In the genomic region with DNA sequence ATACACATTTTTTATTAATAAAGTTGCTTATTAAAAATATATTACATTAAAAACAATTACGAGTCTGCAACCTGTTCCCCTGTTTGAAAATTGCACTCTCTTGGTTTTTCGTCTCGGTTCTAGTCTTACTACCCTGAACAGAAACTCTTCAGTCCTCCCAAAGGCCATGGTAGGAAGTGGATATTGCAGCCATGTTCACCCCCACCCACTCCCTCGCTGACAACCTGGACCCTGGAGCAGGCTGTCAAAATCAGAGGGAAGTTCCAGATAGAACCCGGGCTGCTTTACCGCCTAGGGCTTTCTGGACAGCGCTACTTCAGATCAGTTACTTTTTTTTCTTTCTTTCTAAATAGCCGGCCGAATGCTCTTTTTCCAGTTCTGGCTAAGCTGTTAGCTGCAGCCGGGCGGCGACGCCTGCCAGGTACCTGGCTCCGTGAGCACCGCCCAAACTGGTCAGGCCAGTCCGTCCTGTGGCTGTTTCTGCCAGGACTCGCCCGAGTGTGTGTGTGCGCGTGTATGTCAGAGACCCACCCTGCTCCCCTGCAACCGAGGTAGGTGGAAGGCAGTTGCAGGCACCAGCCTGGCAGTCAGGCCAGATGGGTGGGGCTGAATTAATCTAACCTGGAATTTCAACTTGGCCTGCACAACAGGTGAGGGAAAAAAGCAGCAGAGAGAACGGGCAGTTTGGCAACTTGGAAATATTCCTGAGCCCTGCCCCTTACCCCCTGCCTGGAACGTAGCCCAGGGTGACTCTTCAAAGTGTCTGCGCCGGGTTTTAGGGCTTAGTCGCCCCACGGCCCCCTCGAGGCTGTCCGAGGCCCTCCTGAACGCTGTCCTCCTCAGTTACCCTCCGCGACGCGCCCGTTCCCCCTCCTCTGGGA, we compare ENCODE assay signal across 8 cellular contexts. TPM values are rescaled to one million over a fixed set of nuclear protein-coding genes. Genes with fewer than 3 reads are reported as not detected.
DNase-seq lines count a peak whose midpoint lies in the region; ATAC-seq and TF ChIP-seq lines count a peak whose summit lies in the region.

No MANE protein-coding gene starts in this region.

- intact Hi-C loops in activated CD4-positive, alpha-beta T cell treated with anti-CD3 and anti-CD28 coated beads for 36 hours (cut with DNase I, micrococcal nuclease): loop anchor here (1.0 to 10.0 kb wide), 5 partner anchors 21 to 247 kb away; a partner anchor contains a TSS

- DNase-seq in activated CD4-positive, alpha-beta T cell treated with anti-CD3 and anti-CD28 coated beads for 36 hours: peak; percentile 51
- DNase-seq in activated CD4-positive, alpha-beta T cell treated with anti-CD3 and anti-CD28 coated beads, Interleukin-2, amount 50 U/mL, for 1 hour: no peak
- peak; percentile 34 to 72 for DNase-seq in NCI-H2081 (lab: John Stamatoyannopoulos, UW)
- DNase-seq in astrocyte of the spinal cord (ENCODE audit: low read depth, low spot score): no peak
- DNase-seq in left kidney (ENCODE audit: low read depth, low spot score): peak; percentile 91
- DNase-seq in substantia nigra (lab: John Stamatoyannopoulos, UW): peak in 4 of 49 donors; percentile 16 to 39 (median 31)
- no peak for DNase-seq in NCI-H1092 (lab: John Stamatoyannopoulos, UW)

- H3K4me3 ChIP-seq in astrocyte of the spinal cord (ENCODE audit: low read depth, low read length): peak overlapping the region; percentile 54

- ATAC-seq in activated CD4-positive, alpha-beta T cell treated with anti-CD3 and anti-CD28 coated beads for 36 hours: no peak
- ATAC-seq in GM18520 (IDR thresholded peaks at IDR 0.05; ENCODE audit: unreplicated experiment): no peak

- TF ChIP-seq CTCF in astrocyte of the spinal cord (IDR thresholded peaks at IDR 0.05; ENCODE audit: low read depth, low read length): no peak

- peak overlapping the region; percentile 77 for H3K4me3 Mint-ChIP-seq in activated CD4-positive, alpha-beta T cell treated with anti-CD3 and anti-CD28 coated beads for 36 hours

- in situ Hi-C loops in astrocyte of the spinal cord (cut with HindIII; ENCODE audit: low sequenced_read_pairs): no loop called here

- CTCF ChIA-PET in activated CD4-positive, alpha-beta T cell treated with anti-CD3 and anti-CD28 coated beads for 36 hours (lab: Charles Lee): interaction anchor here (1.4 kb wide), 1 partner anchor 76 kb away, joined by 3 read pairs; no protein-coding TSS in a partner anchor

- H3K4me1 Mint-ChIP-seq in activated CD4-positive, alpha-beta T cell treated with anti-CD3 and anti-CD28 coated beads for 36 hours: peaks cover 72% of the 10 kb centered on the region

- POLR2A ChIA-PET in activated CD4-positive, alpha-beta T cell treated with anti-CD3 and anti-CD28 coated beads for 36 hours (lab: Charles Lee): no interaction called here

- no peaks in the 10 kb centered on the region for H3K9me3 Mint-ChIP-seq in activated CD4-positive, alpha-beta T cell treated with anti-CD3 and anti-CD28 coated beads for 36 hours (ENCODE audit: low read depth)

- H3K36me3 Mint-ChIP-seq in activated CD4-positive, alpha-beta T cell treated with anti-CD3 and anti-CD28 coated beads for 36 hours (ENCODE audit: low read depth): peaks cover 26% of the 10 kb centered on the region

- no peaks in the 10 kb centered on the region for H3K27me3 Mint-ChIP-seq in activated CD4-positive, alpha-beta T cell treated with anti-CD3 and anti-CD28 coated beads for 36 hours

- peak overlapping the region; percentile 71 for H3K27ac ChIP-seq in substantia nigra (ENCODE audit: low read depth, low read length, poor library complexity, severe bottlenecking)

- H3K27ac Mint-ChIP-seq in activated CD4-positive, alpha-beta T cell treated with anti-CD3 and anti-CD28 coated beads for 36 hours: peak overlapping the region; percentile 86

RNA-seq across cellular contexts. Expression of a gene that starts 1.1 kb away (rescaled TPM):
- total RNA-seq in activated CD4-positive, alpha-beta T cell treated with anti-CD3 and anti-CD28 coated beads for 36 hours: 10 to 100 TPM; 15.0 to 17.3 TPM

RNA-seq across cellular contexts. Expression of a gene that starts 56.9 kb away (rescaled TPM):
- 100 to 1,000 TPM in 1 of 2 experiments, 10 to 100 TPM in 1; 97.6 to 119 TPM for total RNA-seq in activated CD4-positive, alpha-beta T cell treated with anti-CD3 and anti-CD28 coated beads for 36 hours

Comparison
In these comparisons a context has a peak if more than half of its experiments do, and no peak if none do; other contexts are left out.
1. DNase-seq: peak in activated CD4-positive, alpha-beta T cell treated with anti-CD3 and anti-CD28 coated beads for 36 hours (single experiment), NCI-H2081 (2 of 2) and left kidney (single experiment); none in activated CD4-positive, alpha-beta T cell treated with anti-CD3 and anti-CD28 coated beads, Interleukin-2, amount 50 U/mL, for 1 hour (single experiment), astrocyte of the spinal cord (single experiment) and NCI-H1092 (single experiment).